8 cellular contexts compared by ENCODE assay signal in the genomic region with DNA sequence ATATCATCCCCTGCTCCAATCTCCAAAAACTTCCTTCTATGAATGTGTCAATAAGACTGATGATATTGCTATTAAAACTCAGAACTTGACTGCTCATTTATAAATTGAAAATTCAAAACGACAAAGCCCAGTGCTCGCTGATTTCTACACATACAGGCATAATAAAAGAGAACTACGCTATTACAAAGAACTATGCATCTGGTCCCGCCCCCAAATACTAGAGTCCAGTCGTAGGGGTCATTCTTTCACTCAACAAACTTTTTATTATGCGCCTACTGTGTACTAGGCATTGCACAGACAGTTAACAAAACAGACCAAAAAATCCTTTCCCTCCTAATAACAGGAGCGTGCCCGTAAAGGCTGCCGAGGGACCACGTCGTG. TPM values are rescaled to one million over a fixed set of nuclear protein-coding genes. Genes with fewer than 3 reads are reported as not detected.
DNase-seq lines count a peak whose midpoint lies in the region; ATAC-seq, FAIRE-seq and TF ChIP-seq lines count a peak whose summit lies in the region.

No MANE protein-coding gene starts in this region.

- H3K9ac ChIP-seq in adipocyte (ENCODE audit: low read length) = peak overlapping the region; percentile 98
- peak overlapping the region; percentile 79 for H3K9ac ChIP-seq in HepG2 (ENCODE audit: insufficient read depth, low read depth, low read length)

- in situ Hi-C loops in HepG2 (cut with HindIII; ENCODE audit: extremely low pct_ligation_motif_present, low pct_unique_long_range_greater_than_20kb) = no loop called here
- in situ Hi-C loops in transverse colon (cut with MboI; ENCODE audit: low pct_ligation_motif_present in 1 of 4, low pct_unique_long_range_greater_than_20kb in 1 of 4, low sequenced_read_pairs in 3 of 4) = no loop called here

- TF ChIP-seq POLR2A in HepG2 (IDR thresholded peaks at IDR 0.05; ENCODE audit: insufficient read depth in 1 of 2, low read depth in 2 of 2, low read length in 2 of 2) (no peak), transverse colon (IDR thresholded peaks at IDR 0.05) (no peak)

- peak overlapping the region; percentile 83 for H3K27ac ChIP-seq in HepG2 (ENCODE audit: extremely low read length, insufficient read depth, low read length)
- H3K27ac ChIP-seq in transverse colon = peak overlapping the region; percentile 89 to 96 (median 94)

- FAIRE-seq in HepG2 (lab: Jason Lieb, UNC) = no peak

- no peaks in the 10 kb centered on the region for H3K9me3 ChIP-seq in adipocyte (ENCODE audit: control insufficient read depth, low read length)
- H3K9me3 ChIP-seq in HepG2 (ENCODE audit: low read length) = no peaks in the 10 kb centered on the region
- no peaks in the 10 kb centered on the region for H3K9me3 ChIP-seq in transverse colon

- peaks cover 20% of the 10 kb centered on the region for H3K4me1 ChIP-seq in adipocyte (ENCODE audit: control insufficient read depth, insufficient read depth, low read length)
- peaks cover 24% of the 10 kb centered on the region for H3K4me1 ChIP-seq in HepG2 (ENCODE audit: insufficient read depth, low read length)
- H3K4me1 ChIP-seq in transverse colon = peaks cover 12 to 25% (median 13%) of the 10 kb centered on the region in 4 donors

- DNase-seq in NCI-H2196 (lab: John Stamatoyannopoulos, UW; ENCODE audit: unreplicated experiment) = peak; percentile 34
- no peak for DNase-seq in NCI-H2196 treated with DMSO at 0.1 percent for 48 hours (lab: John Stamatoyannopoulos, UW; ENCODE audit: unreplicated experiment)
- DNase-seq in adipocyte (ENCODE audit: low read depth) = no peak
- no peak for DNase-seq in HepG2 (ENCODE audit: low spot score)
- DNase-seq in transverse colon = no peak
- no peak for DNase-seq in NCI-H226

- peak overlapping the region; percentile 95 for H3K4me3 ChIP-seq in adipocyte (ENCODE audit: low read length)
- H3K4me3 ChIP-seq in HepG2 (replicated peaks in 1 of 3; ENCODE audit: insufficient read depth in 1 of 3, low read depth in 2 of 3, low read length in 3 of 3) = peak overlapping the region; percentile 79 to 96 (median 93)
- H3K4me3 ChIP-seq in transverse colon = peak overlapping the region; percentile 62 to 83 (median 70)

- no peaks in the 10 kb centered on the region for H3K27me3 ChIP-seq in adipocyte (replicated peaks; ENCODE audit: control insufficient read depth, insufficient read depth, low read length)
- no peaks in the 10 kb centered on the region; a peak in 1 of 5 replicates for H3K27me3 ChIP-seq in HepG2 (ENCODE audit: control insufficient read depth in 1 of 2, insufficient read depth in 2 of 2, low read length in 2 of 2)
- H3K27me3 ChIP-seq in transverse colon = no peaks in the 10 kb centered on the region

- CTCF ChIA-PET in HepG2 (lab: Yijun Ruan, JAX; ENCODE audit: low intra/inter-chr PET ratio, low total read pairs) = no interaction called here

- no peaks in the 10 kb centered on the region for H3K36me3 ChIP-seq in adipocyte (ENCODE audit: control insufficient read depth, insufficient read depth, low read length, severe bottlenecking)
- no peaks in the 10 kb centered on the region for H3K36me3 ChIP-seq in HepG2 (replicated peaks in 1 of 2; ENCODE audit: control insufficient read depth in 1 of 2, insufficient read depth in 2 of 2, low read length in 2 of 2)
- H3K36me3 ChIP-seq in transverse colon = no peaks in the 10 kb centered on the region

- intact Hi-C loops in HepG2 (cut with micrococcal nuclease; ENCODE audit: unreplicated experiment) (no loop called here), transverse colon (cut with DNase I; ENCODE audit: low total_unique reads) (no loop called here)

- no TSS peak for BruUV-seq in HepG2 (replicated peaks; lab: Mats Ljungman, UMichigan)

- peak overlapping the region; percentile 80 for H3K4me2 ChIP-seq in HepG2 (ENCODE audit: low read depth, low read length)

- H2AFZ ChIP-seq in HepG2 (ENCODE audit: low read length) = peak overlapping the region; percentile 25

- 12% methylated on average over 6 of the region's 11 CpGs for WGBS in HepG2 (ENCODE audit: low lambda C conversion rate)
- 0 to 1% methylated on average over 2 to 11 of the region's 11 CpGs for WGBS in transverse colon (ENCODE audit: low coverage in 1 of 2), 2 donors

- TF ChIP-seq EP300 in HepG2 (IDR thresholded peaks at IDR 0.05; ENCODE audit: low read depth in 2 of 2, low read length in 2 of 2) (no peak), HepG2 (CRISPR knock-in tag; IDR thresholded peaks at IDR 0.05; ENCODE audit: borderline replicate concordance) (no peak), transverse colon (IDR thresholded peaks at IDR 0.05; ENCODE audit: low read depth) (no peak)

- POLR2A ChIA-PET in HepG2 (lab: Yijun Ruan, JAX) = no interaction called here

- no peaks in the 10 kb centered on the region for H4K20me1 ChIP-seq in HepG2 (ENCODE audit: insufficient read depth, low read length)

- no peak for TF ChIP-seq CTCF in HepG2 (CRISPR knock-in tag; IDR thresholded peaks at IDR 0.05)
- TF ChIP-seq CTCF in transverse colon (IDR thresholded peaks at IDR 0.05) = no peak

- peaks cover 4% of the 10 kb centered on the region for H3K79me2 ChIP-seq in HepG2 (ENCODE audit: insufficient read depth, low read length)

- ATAC-seq in HG03354 (IDR thresholded peaks at IDR 0.05; ENCODE audit: poor library complexity, severe bottlenecking, unreplicated experiment) (peak; percentile 1), HepG2 (peak; percentile 20), GM18858 (IDR thresholded peaks at IDR 0.05; ENCODE audit: unreplicated experiment) (no peak)

- no peak for TF ChIP-seq RAD21 in HepG2 (CRISPR knock-in tag; IDR thresholded peaks at IDR 0.05)

TF ChIP-seq in HepG2, 621 proteins besides CTCF, POLR2A, EP300 and RAD21 (continues in another document):
- TF ChIP-seq ZMYM2 (CRISPR knock-in tag; IDR thresholded peaks at IDR 0.05) (0 out of 2 replicates have a peak, but pooled peaks have one; percentile 59), KDM5A (IDR thresholded peaks at IDR 0.05; ENCODE audit: borderline replicate concordance, low read length) (0 out of 2 replicates have a peak, but pooled peaks have one; percentile 34), ZNF3 (CRISPR knock-in tag; IDR thresholded peaks at IDR 0.05) (peak; percentile 91), ZNF496 (CRISPR knock-in tag; IDR thresholded peaks at IDR 0.05; ENCODE audit: insufficient replicate concordance) (no peak)
- TF ChIP-seq, protein P1, sequence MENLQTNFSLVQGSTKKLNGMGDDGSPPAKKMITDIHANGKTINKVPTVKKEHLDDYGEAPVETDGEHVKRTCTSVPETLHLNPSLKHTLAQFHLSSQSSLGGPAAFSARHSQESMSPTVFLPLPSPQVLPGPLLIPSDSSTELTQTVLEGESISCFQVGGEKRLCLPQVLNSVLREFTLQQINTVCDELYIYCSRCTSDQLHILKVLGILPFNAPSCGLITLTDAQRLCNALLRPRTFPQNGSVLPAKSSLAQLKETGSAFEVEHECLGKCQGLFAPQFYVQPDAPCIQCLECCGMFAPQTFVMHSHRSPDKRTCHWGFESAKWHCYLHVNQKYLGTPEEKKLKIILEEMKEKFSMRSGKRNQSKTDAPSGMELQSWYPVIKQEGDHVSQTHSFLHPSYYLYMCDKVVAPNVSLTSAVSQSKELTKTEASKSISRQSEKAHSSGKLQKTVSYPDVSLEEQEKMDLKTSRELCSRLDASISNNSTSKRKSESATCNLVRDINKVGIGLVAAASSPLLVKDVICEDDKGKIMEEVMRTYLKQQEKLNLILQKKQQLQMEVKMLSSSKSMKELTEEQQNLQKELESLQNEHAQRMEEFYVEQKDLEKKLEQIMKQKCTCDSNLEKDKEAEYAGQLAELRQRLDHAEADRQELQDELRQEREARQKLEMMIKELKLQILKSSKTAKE (CRISPR knock-in tag; IDR thresholded peaks at IDR 0.05; ENCODE audit: borderline replicate concordance) = no peak
- TF ChIP-seq, protein P2, sequence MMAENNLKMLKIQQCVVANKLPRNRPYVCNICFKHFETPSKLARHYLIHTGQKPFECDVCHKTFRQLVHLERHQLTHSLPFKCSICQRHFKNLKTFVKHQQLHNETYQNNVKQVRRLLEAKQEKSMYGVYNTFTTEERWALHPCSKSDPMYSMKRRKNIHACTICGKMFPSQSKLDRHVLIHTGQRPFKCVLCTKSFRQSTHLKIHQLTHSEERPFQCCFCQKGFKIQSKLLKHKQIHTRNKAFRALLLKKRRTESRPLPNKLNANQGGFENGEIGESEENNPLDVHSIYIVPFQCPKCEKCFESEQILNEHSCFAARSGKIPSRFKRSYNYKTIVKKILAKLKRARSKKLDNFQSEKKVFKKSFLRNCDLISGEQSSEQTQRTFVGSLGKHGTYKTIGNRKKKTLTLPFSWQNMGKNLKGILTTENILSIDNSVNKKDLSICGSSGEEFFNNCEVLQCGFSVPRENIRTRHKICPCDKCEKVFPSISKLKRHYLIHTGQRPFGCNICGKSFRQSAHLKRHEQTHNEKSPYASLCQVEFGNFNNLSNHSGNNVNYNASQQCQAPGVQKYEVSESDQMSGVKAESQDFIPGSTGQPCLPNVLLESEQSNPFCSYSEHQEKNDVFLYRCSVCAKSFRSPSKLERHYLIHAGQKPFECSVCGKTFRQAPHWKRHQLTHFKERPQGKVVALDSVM (CRISPR knock-in tag; IDR thresholded peaks at IDR 0.05) = 0 out of 2 replicates have a peak, but pooled peaks have one; percentile 3

RNA-seq across cellular contexts. Expression of a gene that starts 1.0 kb away (rescaled TPM):
- total RNA-seq in HepG2 (2016; rRNA removed; fragmentation: Illumina TruSeq; extraction: Trizol) (16.8 and 17.5 TPM in 2 replicates), transverse colon (10 to 100 TPM in 1 of 4 donors, 1 to 10 TPM in 3; 4.9 to 21.3 (median 7.6) TPM)
- 21.7 and 24.7 TPM in 2 replicates for total RNA-seq in HepG2 (2016; cell fraction: cytosol; rRNA removed; fragmentation: Illumina TruSeq; extraction: Trizol; ENCODE audit: low read depth)
- 16.9 and 17.0 TPM in 2 replicates for total RNA-seq in HepG2 (2016; cell fraction: insoluble cytoplasmic fraction; rRNA removed; fragmentation: Illumina TruSeq; extraction: Trizol)
- 25.4 and 28.9 TPM in 2 replicates for total RNA-seq in HepG2 (2016; cell fraction: membrane; rRNA removed; fragmentation: Illumina TruSeq; extraction: Trizol)
- 10.3 and 14.0 TPM in 2 replicates for total RNA-seq in HepG2 (2016; cell fraction: nucleus; rRNA removed; fragmentation: Illumina TruSeq; extraction: Trizol)
- 4.4 TPM in 2 replicates for polyA plus RNA-seq in HepG2 (2011; rRNA removed)
- polyA plus RNA-seq in HepG2 (2011; cell fraction: cytosol; rRNA removed) = 2.6 and 4.1 TPM in 2 replicates
- polyA plus RNA-seq in HepG2 (2011; cell fraction: nucleus; rRNA removed) = 1.2 and 1.6 TPM in 2 replicates
- 6.1 and 6.3 TPM in 2 replicates for polyA plus RNA-seq in HepG2 (2012)
- 25.6 and 26.7 TPM in 2 replicates for polyA plus RNA-seq in HepG2 (2016; cell fraction: cytosol; fragmentation: Illumina TruSeq; extraction: Trizol; ENCODE audit: low read depth)
- polyA plus RNA-seq in HepG2 (2016; cell fraction: insoluble cytoplasmic fraction; fragmentation: Illumina TruSeq; extraction: Trizol; ENCODE audit: low read depth) = 15.3 and 17.2 TPM in 2 replicates
- 22.7 and 24.1 TPM in 2 replicates for polyA plus RNA-seq in HepG2 (2016; cell fraction: membrane; fragmentation: Illumina TruSeq; extraction: Trizol; ENCODE audit: low read depth)
- polyA plus RNA-seq in HepG2 (2016; cell fraction: nucleus; fragmentation: Illumina TruSeq; extraction: Trizol; ENCODE audit: insufficient read depth, low read depth) = 8.5 and 10.3 TPM in 2 replicates
- polyA minus RNA-seq in HepG2 (2011; rRNA and poly(A)+ RNA removed; ENCODE audit: low replicate concordance) = 2.5 and 3.3 TPM in 2 replicates
- 1.1 and 1.6 TPM in 2 replicates for polyA minus RNA-seq in HepG2 (2011; cell fraction: cytosol; rRNA and poly(A)+ RNA removed)
- 4.6 and 6.1 TPM in 2 replicates for polyA minus RNA-seq in HepG2 (2011; cell fraction: nucleus; rRNA and poly(A)+ RNA removed)
